In genomic region chr13:106701810-106702341, GRCh38 we compare ENCODE assay signal across 1 cellular context.
TF ChIP-seq lines count a peak whose summit lies in the region.

No MANE protein-coding gene starts in this region.

TF ChIP-seq in H1, 55 proteins besides CTCF, POLR2A, EP300 and RAD21:
- no peak for TF ChIP-seq HDAC2 (IDR thresholded peaks at IDR 0.05; ENCODE audit: borderline replicate concordance in 1 of 2, low read depth in 2 of 2, low read length in 2 of 2)
- no peak for TF ChIP-seq RXRA (IDR thresholded peaks at IDR 0.05; ENCODE audit: insufficient read depth, low read depth, low read length)
- no peak for TF ChIP-seq JUN (IDR thresholded peaks at IDR 0.05; ENCODE audit: low read depth, low read length)
- no peak for TF ChIP-seq EZH2 (IDR thresholded peaks at IDR 0.05; ENCODE audit: low read depth, low read length, severe bottlenecking)
- no peak for TF ChIP-seq KDM1A (IDR thresholded peaks at IDR 0.05; ENCODE audit: borderline replicate concordance, low read length)
- TF ChIP-seq SAP30 (IDR thresholded peaks at IDR 0.05; ENCODE audit: insufficient read depth, insufficient replicate concordance, low read length): no peak
- no peak for TF ChIP-seq KDM5A (IDR thresholded peaks at IDR 0.05; ENCODE audit: low read length)
- no peak for TF ChIP-seq BACH1 (IDR thresholded peaks at IDR 0.05; ENCODE audit: low read length)
- TF ChIP-seq PHF8 (conservative IDR thresholded peaks at IDR 0.05; ENCODE audit: low read depth, low read length): no peak
- no peak for TF ChIP-seq HDAC6 (IDR thresholded peaks at IDR 0.05; ENCODE audit: low read depth, low read length)
- TF ChIP-seq SP1 (IDR thresholded peaks at IDR 0.05; ENCODE audit: low read depth, low read length): no peak
- TF ChIP-seq ASH2L (IDR thresholded peaks at IDR 0.05; ENCODE audit: low read length): no peak
- no peak for TF ChIP-seq KDM4A (IDR thresholded peaks at IDR 0.05; ENCODE audit: low read depth, low read length, severe bottlenecking)
- no peak for TF ChIP-seq RBBP5 (IDR thresholded peaks at IDR 0.05; ENCODE audit: borderline replicate concordance, low read depth, low read length)
- no peak for TF ChIP-seq CBX8 (IDR thresholded peaks at IDR 0.05; ENCODE audit: borderline replicate concordance, low read depth, low read length)
